In genomic region chr11:1264444-1264843, GRCh38 we compare ENCODE assay signal across 9 cellular contexts. TPM values are rescaled to one million over a fixed set of nuclear protein-coding genes. Genes with fewer than 3 reads are reported as not detected.
DNase-seq lines count a peak whose midpoint lies in the region; ATAC-seq and TF ChIP-seq lines count a peak whose summit lies in the region.
"Not testable (repeated sequence)": the region's sequence is repeated elsewhere in the genome, so short reads cannot be mapped to it uniquely, and the experiment has no call there.
"Had no signal": no experiment of that assay in that cellular context is flagged by ENCODE, and none has a peak within 500 bp of the region (broad histone marks: within the 10 kb centered on the region; RNA-seq: fewer than 3 reads in every experiment).

No MANE protein-coding gene starts in this region.

- not testable (repeated sequence) for H3K27me3 Mint-ChIP-seq in activated B cell treated with CpG ODN at 0.5 μM for 24 hours; neural crest cell (ENCODE audit: low read depth)

- peaks cover 16% of the 10 kb centered on the region for H3K9me3 Mint-ChIP-seq in activated B cell treated with CpG ODN at 0.5 μM for 24 hours
- peaks cover 11% of the 10 kb centered on the region for H3K9me3 Mint-ChIP-seq in neural crest cell

- H3K27ac ChIP-seq in brain microvascular endothelial cell, cardiac muscle cell: not testable (repeated sequence)
- H3K27ac ChIP-seq in thoracic aorta: peak overlapping the region in 1 of 2 donors; percentile 58

- H3K36me3 ChIP-seq in brain microvascular endothelial cell (replicated peaks); cardiac muscle cell; thoracic aorta: not testable (repeated sequence)

- not testable (repeated sequence) for H3K4me3 Mint-ChIP-seq in activated B cell treated with CpG ODN at 0.5 μM for 24 hours, neural crest cell

- not testable (repeated sequence) for H3K36me3 Mint-ChIP-seq in activated B cell treated with CpG ODN at 0.5 μM for 24 hours (ENCODE audit: low read depth); neural crest cell (ENCODE audit: low read depth)

- H3K4me3 ChIP-seq in brain microvascular endothelial cell (ENCODE audit: low read depth, low read length); cardiac muscle cell; thoracic aorta: not testable (repeated sequence)

- H3K4me1 Mint-ChIP-seq in activated B cell treated with CpG ODN at 0.5 μM for 24 hours: peaks cover 15% of the 10 kb centered on the region
- H3K4me1 Mint-ChIP-seq in neural crest cell: peaks cover 11% of the 10 kb centered on the region

- CTCF ChIA-PET in activated B cell treated with CpG ODN at 0.5 μM for 24 hours (lab: Charles Lee): not testable (repeated sequence)

- not testable (repeated sequence) for H3K27me3 ChIP-seq in brain microvascular endothelial cell (replicated peaks); cardiac muscle cell; thoracic aorta (replicated peaks; ENCODE audit: insufficient read depth)

- in situ Hi-C loops in brain microvascular endothelial cell (cut with HindIII; ENCODE audit: low pct_ligation_motif_present, low sequenced_read_pairs): not testable (repeated sequence)

- H3K27ac Mint-ChIP-seq in activated B cell treated with CpG ODN at 0.5 μM for 24 hours; neural crest cell (ENCODE audit: unreplicated experiment): not testable (repeated sequence)

- peak; percentile 16 for ATAC-seq in activated B cell treated with CpG ODN at 0.5 μM for 24 hours (ENCODE audit: low read depth)
- ATAC-seq in thoracic aorta (ENCODE audit: insufficient number of reproducible peaks, low FRiP score, low read depth): peak; percentile 34

- POLR2A ChIA-PET in activated B cell treated with CpG ODN at 0.5 μM for 24 hours (lab: Charles Lee): not testable (repeated sequence)

- not testable (repeated sequence) for H3K4me1 ChIP-seq in cardiac muscle cell (ENCODE audit: low read depth)
- H3K4me1 ChIP-seq in thoracic aorta (ENCODE audit: control insufficient read depth in 1 of 2, low read depth in 2 of 2): peaks cover 9 to 17% of the 10 kb centered on the region in 2 donors

- TF ChIP-seq CTCF in activated B cell treated with CpG ODN at 0.5 μM for 24 hours (IDR thresholded peaks at IDR 0.05): not testable (repeated sequence)
- TF ChIP-seq CTCF in brain microvascular endothelial cell (IDR thresholded peaks at IDR 0.05; ENCODE audit: low read depth, low read length, missing control alignments) (peak; percentile 63), cardiac muscle cell (IDR thresholded peaks at IDR 0.05; ENCODE audit: low read depth, low read length) (peak; percentile 39), neural crest cell (conservative IDR thresholded peaks at IDR 0.05) (peak; percentile 57), thoracic aorta (IDR thresholded peaks at IDR 0.05) (peak; percentile 42)

- H3K9me3 ChIP-seq in cardiac muscle cell (ENCODE audit: low read depth); thoracic aorta: not testable (repeated sequence)

- intact Hi-C loops in activated B cell treated with CpG ODN at 0.5 μM for 24 hours (cut with micrococcal nuclease): not testable (repeated sequence)

- peak; percentile 67 for DNase-seq in DMS 273 (lab: John Stamatoyannopoulos, UW; ENCODE audit: unreplicated experiment)
- DNase-seq in HuH-7 (ENCODE audit: low spot score): peak; percentile 53
- peak; percentile 29 to 32 for DNase-seq in NOMO-1 (lab: John Stamatoyannopoulos, UW; ENCODE audit: unreplicated experiment in 2 of 2)
- DNase-seq in activated B cell treated with CpG ODN at 0.5 μM for 24 hours; neural crest cell (ENCODE audit: low read depth, low spot score); thoracic aorta (ENCODE audit: low spot score): not testable (repeated sequence)
- peak; percentile 77 for DNase-seq in brain microvascular endothelial cell
- peak; percentile 42 to 82 for DNase-seq in cardiac muscle cell (ENCODE audit: low read depth in 1 of 2, low spot score in 1 of 2)

RNA-seq across cellular contexts. Expression of gene MUC5B, which starts 41.6 kb away (rescaled TPM):
- not detected in 2 replicates for total RNA-seq in activated B cell treated with CpG ODN at 0.5 μM for 24 hours
- total RNA-seq in cardiac muscle cell: not detected in 2 replicates
- polyA plus RNA-seq in cardiac muscle cell: not detected in 2 replicates
- total RNA-seq in neural crest cell: 0.36 and 0.42 TPM in 2 replicates
- not detected for total RNA-seq in thoracic aorta
- total RNA-seq: urinary bladder had no signal
- polyA plus RNA-seq: urinary bladder had no signal

RNA-seq across cellular contexts. Expression of gene TOLLIP, which starts 45.0 kb away (rescaled TPM):
- total RNA-seq in activated B cell treated with CpG ODN at 0.5 μM for 24 hours (40.5 and 46.4 TPM in 2 replicates), cardiac muscle cell (34.7 and 39.0 TPM in 2 replicates), neural crest cell (38.0 and 40.3 TPM in 2 replicates), thoracic aorta (10 to 100 TPM; 46.0 to 46.3 TPM)
- polyA plus RNA-seq in cardiac muscle cell: 58.7 and 61.8 TPM in 2 replicates
